In genomic region chr1:18948913-18949688, GRCh38 we compare ENCODE assay signal across 1 cellular context.
TF ChIP-seq lines count a peak whose summit lies in the region.

No MANE protein-coding gene starts in this region.

TF ChIP-seq in HepG2, 621 proteins besides CTCF, POLR2A, EP300 and RAD21 (continued from another document and continues in another):
- TF ChIP-seq PLSCR1 (CRISPR knock-in tag; IDR thresholded peaks at IDR 0.05; ENCODE audit: borderline replicate concordance) (peak; percentile 41; the same call in 1 of the 2 replicates), ZBTB21 (CRISPR knock-in tag; IDR thresholded peaks at IDR 0.05) (no peak), SETDB1 (CRISPR knock-in tag; IDR thresholded peaks at IDR 0.05; ENCODE audit: borderline replicate concordance) (no peak), LCORL (IDR thresholded peaks at IDR 0.05) (no peak), LCORL (CRISPR knock-in tag; IDR thresholded peaks at IDR 0.05) (peak; percentile 95), THAP9 (CRISPR knock-in tag; IDR thresholded peaks at IDR 0.05; ENCODE audit: borderline replicate concordance) (peak; percentile 78; the same call in 1 of the 2 replicates), RBAK (CRISPR knock-in tag; IDR thresholded peaks at IDR 0.05) (no peak), ARID4A (CRISPR knock-in tag; IDR thresholded peaks at IDR 0.05; ENCODE audit: borderline replicate concordance) (peak; percentile 83; the same call in 1 of the 2 replicates), RORA (CRISPR knock-in tag; IDR thresholded peaks at IDR 0.05) (0 out of 2 replicates have a peak, but pooled peaks have one; percentile 35), ZNF225 (CRISPR knock-in tag; IDR thresholded peaks at IDR 0.05) (peak; percentile 60; the same call in 1 of the 2 replicates), HNF4G (IDR thresholded peaks at IDR 0.05; ENCODE audit: borderline replicate concordance, low read depth, low read length) (peak; percentile 90), HNF4G (CRISPR knock-in tag; IDR thresholded peaks at IDR 0.05; ENCODE audit: borderline replicate concordance, low read depth) (peak; percentile 93), ZBTB7B (CRISPR knock-in tag; IDR thresholded peaks at IDR 0.05) (peak; percentile 95), MYNN (CRISPR knock-in tag; IDR thresholded peaks at IDR 0.05; ENCODE audit: low read depth) (no peak), ZNF296 (CRISPR knock-in tag; conservative IDR thresholded peaks at IDR 0.05) (peak; percentile 60; the same call in 1 of the 2 replicates), NCOA1 (CRISPR knock-in tag; IDR thresholded peaks at IDR 0.05) (no peak), ATRX (CRISPR knock-in tag; IDR thresholded peaks at IDR 0.05; ENCODE audit: borderline replicate concordance) (no peak), ZBTB10 (CRISPR knock-in tag; IDR thresholded peaks at IDR 0.05; ENCODE audit: borderline replicate concordance) (peak; percentile 100), TRIM24 (CRISPR knock-in tag; IDR thresholded peaks at IDR 0.05) (no peak), ZNF670 (CRISPR knock-in tag; IDR thresholded peaks at IDR 0.05; ENCODE audit: borderline replicate concordance) (no peak), ZNF124 (CRISPR knock-in tag; IDR thresholded peaks at IDR 0.05) (peak; percentile 24; the same call in 1 of the 2 replicates), ZBTB8A (CRISPR knock-in tag; IDR thresholded peaks at IDR 0.05; ENCODE audit: borderline replicate concordance, low read depth) (no peak; the same call in 1 of the 2 replicates), GATA4 (IDR thresholded peaks at IDR 0.05; ENCODE audit: borderline replicate concordance, low read depth) (no peak; the same call in 1 of the 2 replicates), CREB3 (CRISPR knock-in tag; IDR thresholded peaks at IDR 0.05) (0 out of 2 replicates have a peak, but pooled peaks have one; percentile 27), GLI4 (CRISPR knock-in tag; IDR thresholded peaks at IDR 0.05; ENCODE audit: borderline replicate concordance) (peak; percentile 59; the same call in 1 of the 2 replicates), GRHL1 (CRISPR knock-in tag; conservative IDR thresholded peaks at IDR 0.05) (no peak), MYC (CRISPR knock-in tag; IDR thresholded peaks at IDR 0.05; ENCODE audit: borderline replicate concordance) (peak; percentile 66; the same call in 1 of the 2 replicates), ZHX1 (CRISPR knock-in tag; IDR thresholded peaks at IDR 0.05; ENCODE audit: low read depth) (no peak), KLF13 (CRISPR knock-in tag; IDR thresholded peaks at IDR 0.05) (no peak; the same call in 1 of the 2 replicates), ZFP62 (CRISPR knock-in tag; IDR thresholded peaks at IDR 0.05) (peak; percentile 47; the same call in 1 of the 2 replicates), ZBTB44 (CRISPR knock-in tag; IDR thresholded peaks at IDR 0.05) (no peak), FOXO4 (CRISPR knock-in tag; conservative IDR thresholded peaks at IDR 0.05) (no peak), IKZF4 (CRISPR knock-in tag; IDR thresholded peaks at IDR 0.05; ENCODE audit: borderline replicate concordance, low read depth, not compliant biosample characterization) (no peak), PCBP2 (optimal IDR thresholded peaks at IDR 0.05; ENCODE audit: low read depth, low read length, poor library complexity, severe bottlenecking) (no peak), NPAS2 (CRISPR knock-in tag; IDR thresholded peaks at IDR 0.05; ENCODE audit: borderline replicate concordance) (no peak), ZNF713 (CRISPR knock-in tag; IDR thresholded peaks at IDR 0.05) (peak; percentile 80; the same call in 1 of the 2 replicates), GTF2F1 (IDR thresholded peaks at IDR 0.05; ENCODE audit: low read length) (no peak), ZNF335 (CRISPR knock-in tag; IDR thresholded peaks at IDR 0.05) (no peak; the same call in 1 of the 2 replicates), ZNF274 (CRISPR knock-in tag; IDR thresholded peaks at IDR 0.05) (peak; percentile 85; the same call in 1 of the 2 replicates), ZNF510 (CRISPR knock-in tag; IDR thresholded peaks at IDR 0.05; ENCODE audit: low read depth) (0 out of 2 replicates have a peak, but pooled peaks have one; percentile 60), ZNF614 (CRISPR knock-in tag; IDR thresholded peaks at IDR 0.05; ENCODE audit: borderline replicate concordance) (peak; percentile 61; the same call in 1 of the 2 replicates)
